ENCODE assay signal across 16 cellular contexts in the genomic region with DNA sequence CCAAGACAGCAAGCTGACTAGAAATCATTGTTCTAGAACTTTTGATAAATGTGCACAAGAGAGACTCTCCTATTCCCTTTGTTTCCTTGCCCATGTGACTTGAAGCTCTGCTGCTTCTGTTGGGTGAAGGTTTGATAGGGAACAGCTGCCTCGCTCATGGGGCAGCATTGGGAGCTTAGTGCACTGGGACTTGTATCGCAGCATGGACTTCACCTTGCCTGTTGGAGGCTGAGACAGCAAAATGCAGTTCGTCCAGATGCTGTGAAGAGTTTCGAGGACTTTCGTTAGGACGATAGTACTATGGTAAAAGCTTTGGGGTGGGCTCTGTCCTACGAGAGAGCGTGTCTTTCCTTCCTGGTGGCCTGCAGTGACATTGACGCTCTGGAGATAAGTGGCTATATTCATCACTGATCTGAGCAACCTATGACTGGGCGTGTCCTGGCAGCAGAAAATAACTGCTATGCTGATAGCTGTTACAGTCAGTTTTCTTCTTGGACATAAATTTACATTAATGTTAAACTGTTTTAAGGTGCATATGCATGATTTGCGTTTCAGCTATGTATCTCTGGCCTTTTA. TPM values are rescaled to one million over a fixed set of nuclear protein-coding genes. Genes with fewer than 3 reads are reported as not detected.
DNase-seq lines count a peak whose midpoint lies in the region; ATAC-seq and TF ChIP-seq lines count a peak whose summit lies in the region.
"Had no signal": no experiment of that assay in that cellular context is flagged by ENCODE, and none has a peak within 500 bp of the region (broad histone marks: within the 10 kb centered on the region; RNA-seq: fewer than 3 reads in every experiment).

No MANE protein-coding gene starts in this region.

- H3K36me3 ChIP-seq in heart left ventricle (no peaks in the 10 kb centered on the region), psoas muscle (ENCODE audit: insufficient read depth in 1 of 2, low read depth in 1 of 2) (no peaks in the 10 kb centered on the region)
- H3K36me3 ChIP-seq: HAP-1 had no signal

- no peak for TF ChIP-seq POLR2A in heart left ventricle (IDR thresholded peaks at IDR 0.05)

- H3K9me3 ChIP-seq in heart left ventricle (no peaks in the 10 kb centered on the region), right cardiac atrium (ENCODE audit: control insufficient read depth, low read length) (no peaks in the 10 kb centered on the region), psoas muscle (no peaks in the 10 kb centered on the region)
- H3K9me3 ChIP-seq: HAP-1 had no signal

- no peak for DNase-seq in heart left ventricle
- no peak for DNase-seq in cardiac septum (ENCODE audit: low spot score)
- peak; percentile 59 for DNase-seq in SK-N-DZ (ENCODE audit: low spot score)
- no peak for DNase-seq in right cardiac atrium
- DNase-seq in psoas muscle = no peak
- no peak for DNase-seq in activated effector memory CD4-positive, alpha-beta T cell treated with anti-CD3 and anti-CD28 coated beads, Interleukin-2, amount 50 U/mL, for 16 hours
- no peak for DNase-seq in NCI-H446 treated with DMSO at 0.1 percent for 48 hours (lab: John Stamatoyannopoulos, UW)
- DNase-seq: DMS153, KBM-7, NCI-H1048, NCI-H2107, NCI-H526 treated with DMSO at 0.1 percent for 48 hours, SHP77 had no signal

- H3K27me3 ChIP-seq in heart left ventricle (no peaks in the 10 kb centered on the region), right cardiac atrium (ENCODE audit: control insufficient read depth, insufficient read depth) (no peaks in the 10 kb centered on the region), psoas muscle (ENCODE audit: insufficient read depth in 3 of 3, low read length in 2 of 3) (no peaks in the 10 kb centered on the region)

- peak in 3 of 4 donors; percentile 24 to 50 (median 49) for ATAC-seq in heart left ventricle
- ATAC-seq in right cardiac atrium = peak in 1 of 2 donors; percentile 26
- no peak for ATAC-seq in psoas muscle
- no peak for ATAC-seq in HG03159 (IDR thresholded peaks at IDR 0.05; ENCODE audit: unreplicated experiment)

- WGBS in heart left ventricle, 4 donors = 46 to 67% (median 65%) methylated on average over 10 to 11 of the region's 11 CpGs
- 75% methylated on average over 11 of the region's 11 CpGs for WGBS in right cardiac atrium
- WGBS in psoas muscle, 3 donors = 91 to 93% (median 92%) methylated on average over 11 of the region's 11 CpGs

- no peak for TF ChIP-seq CTCF in heart left ventricle (IDR thresholded peaks at IDR 0.05)
- no peak for TF ChIP-seq CTCF in psoas muscle (IDR thresholded peaks at IDR 0.05)

- intact Hi-C loops in heart left ventricle (cut with DNase I) (loop anchor here in 2 of 10 donors (5.0 to 10.0 kb wide), 2 partner anchors 41 to 58 kb away; no protein-coding TSS in a partner anchor), cardiac septum (cut with DNase I) (loop anchor here (5.0 kb wide), 1 partner anchor 46 kb away; no protein-coding TSS in a partner anchor), right cardiac atrium (cut with DNase I) (no loop called here), psoas muscle (cut with DNase I) (loop anchor here in 1 of 2 donors (5.0 kb wide), 1 partner anchor 44 kb away; the partner anchor contains the start of gene ARHGAP10)

- H3K27ac ChIP-seq in heart left ventricle (peak overlapping the region in 11 of 12 donors; percentile 52 to 74 (median 63)), right cardiac atrium (ENCODE audit: low read length) (peak overlapping the region; percentile 66), psoas muscle (peak overlapping the region; percentile 43)
- H3K27ac ChIP-seq: C4-2B had no signal

- H3K4me1 ChIP-seq in heart left ventricle = peaks cover 5 to 87% (median 75%) of the 10 kb centered on the region in 12 donors
- peaks cover 16% of the 10 kb centered on the region for H3K4me1 ChIP-seq in right cardiac atrium (ENCODE audit: control insufficient read depth, insufficient read depth, low read length)
- peaks cover 77% of the 10 kb centered on the region for H3K4me1 ChIP-seq in psoas muscle
- H3K4me1 ChIP-seq: HAP-1 had no signal

- H3K4me3 ChIP-seq in heart left ventricle = peak overlapping the region in 1 of 12 donors; percentile 2
- H3K4me3 ChIP-seq in right cardiac atrium (ENCODE audit: low read length) = no peak overlapping the region
- H3K4me3 ChIP-seq in psoas muscle = no peak overlapping the region
- H3K4me3 ChIP-seq: HAP-1 had no signal

RNA-seq across cellular contexts. Expression of gene ARHGAP10, which starts 44.8 kb away (rescaled TPM):
- total RNA-seq in heart left ventricle (10 to 100 TPM; 30.6 to 64.2 (median 51.7) TPM), cardiac septum (41.8 TPM), right cardiac atrium (10 to 100 TPM; 43.3 to 54.1 (median 48.7) TPM), psoas muscle (10 to 100 TPM; 34.0 to 43.5 (median 37.3) TPM)
- polyA plus RNA-seq in heart left ventricle (10 to 100 TPM; 39.8 to 73.7 TPM), right cardiac atrium (36.7 TPM), psoas muscle (10 to 100 TPM; 28.8 to 30.3 (median 28.8) TPM)
- 11.7 and 13.3 TPM in 2 replicates for polyA plus RNA-seq in SK-N-DZ (2014; cell fraction: cytosol; rRNA removed)
- 6.6 and 7.0 TPM in 2 replicates for polyA plus RNA-seq in SK-N-DZ (2014; cell fraction: nucleus; rRNA removed)

Comparison
In these comparisons a context has a peak if more than half of its experiments do, and no peak if none do; other contexts are left out.
1. ATAC-seq: peak in heart left ventricle (3 of 4); none in psoas muscle (0 of 4) and HG03159 (single experiment).
2. Peak in every context shown above with its lines, with median percentiles within 50 percentile points of each other: H3K27ac ChIP-seq.